Comparison of ENCODE assay signal across 1 cellular context in genomic region chr17:50508573-50509460, GRCh38.
TF ChIP-seq lines count a peak whose summit lies in the region.

No MANE protein-coding gene starts in this region.

TF ChIP-seq in GM23338, 12 proteins besides CTCF, POLR2A, EP300 and RAD21 (continued from another document):
- TF ChIP-seq ETS1 (IDR thresholded peaks at IDR 0.05) (no peak), JUNB (IDR thresholded peaks at IDR 0.05; ENCODE audit: unreplicated experiment) (no peak), ZNF114 (CRISPR knock-in tag; IDR thresholded peaks at IDR 0.05) (no peak), EZH2 (IDR thresholded peaks at IDR 0.05; ENCODE audit: low read depth, unreplicated experiment) (no peak), ZNF462 (CRISPR knock-in tag; IDR thresholded peaks at IDR 0.05) (no peak), NANOG (IDR thresholded peaks at IDR 0.05; ENCODE audit: borderline replicate concordance) (no peak), POLR2AphosphoS5 (IDR thresholded peaks at IDR 0.05; ENCODE audit: low read depth) (no peak), ZNF331 (CRISPR knock-in tag; IDR thresholded peaks at IDR 0.05; ENCODE audit: low read depth) (no peak), EZH2phosphoT487 (IDR thresholded peaks at IDR 0.05; ENCODE audit: unreplicated experiment) (no peak)
